In the genomic region with DNA sequence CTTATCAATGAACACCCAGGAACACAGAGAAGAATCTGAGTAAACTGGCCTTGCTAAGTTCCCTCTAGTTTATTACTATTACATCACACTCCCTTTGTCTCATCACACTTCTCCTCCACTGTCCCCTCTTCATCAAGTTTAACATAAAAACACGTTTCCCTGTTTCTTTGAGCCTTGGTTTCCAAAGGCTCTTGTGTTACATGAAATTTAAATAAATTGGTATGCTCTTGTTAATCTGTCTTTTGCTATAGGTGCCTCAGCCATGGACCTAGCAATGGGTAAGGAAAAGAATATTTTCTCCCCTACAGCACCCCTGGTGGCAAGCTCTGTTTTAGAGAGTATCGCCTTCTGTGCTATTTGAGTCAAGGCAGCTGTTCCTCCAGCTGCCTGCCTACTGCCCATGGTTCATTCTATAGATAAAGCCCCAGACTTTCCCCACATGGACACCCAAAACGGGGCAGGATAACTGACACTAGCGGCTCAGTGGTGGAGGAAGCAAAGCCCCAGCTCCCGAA, we compare ENCODE assay signal across 9 cellular contexts. TPM values are rescaled to one million over a fixed set of nuclear protein-coding genes. Genes with fewer than 3 reads are reported as not detected.
DNase-seq lines count a peak whose midpoint lies in the region; ATAC-seq and TF ChIP-seq lines count a peak whose summit lies in the region.
"Had no signal": no experiment of that assay in that cellular context is flagged by ENCODE, and none has a peak within 500 bp of the region (broad histone marks: within the 10 kb centered on the region; RNA-seq: fewer than 3 reads in every experiment).

No MANE protein-coding gene starts in this region.

- ATAC-seq in HG03135 (IDR thresholded peaks at IDR 0.05; ENCODE audit: unreplicated experiment) = peak; percentile 70
- ATAC-seq in T-helper 17 cell = peak; percentile 54
- ATAC-seq in gastroesophageal sphincter = peak; percentile 56
- no peak for ATAC-seq in GM19455 (IDR thresholded peaks at IDR 0.05; ENCODE audit: unreplicated experiment)
- ATAC-seq in HG02610 (IDR thresholded peaks at IDR 0.05; ENCODE audit: unreplicated experiment) = no peak

- TF ChIP-seq POLR2A in gastroesophageal sphincter (IDR thresholded peaks at IDR 0.05) = no peak
- TF ChIP-seq POLR2A in transverse colon (IDR thresholded peaks at IDR 0.05) = no peak

- H3K4me1 Mint-ChIP-seq in T-helper 17 cell = peaks cover 6% of the 10 kb centered on the region
- H3K4me1 Mint-ChIP-seq: activated naive CD8-positive, alpha-beta T cell treated with anti-CD3 and anti-CD28 coated beads, Interleukin-2, amount 10 ng/mL, durations not matched to agents 7 days and 5 days had no signal

- H3K36me3 ChIP-seq in gastroesophageal sphincter (no peaks in the 10 kb centered on the region), transverse colon (no peaks in the 10 kb centered on the region)

- H3K36me3 Mint-ChIP-seq in T-helper 17 cell (ENCODE audit: low read depth) = no peaks in the 10 kb centered on the region
- H3K36me3 Mint-ChIP-seq: activated naive CD8-positive, alpha-beta T cell treated with anti-CD3 and anti-CD28 coated beads, Interleukin-2, amount 10 ng/mL, durations not matched to agents 7 days and 5 days had no signal

- no peak overlapping the region for H3K27ac Mint-ChIP-seq in T-helper 17 cell
- H3K27ac Mint-ChIP-seq: activated naive CD8-positive, alpha-beta T cell treated with anti-CD3 and anti-CD28 coated beads, Interleukin-2, amount 10 ng/mL, durations not matched to agents 7 days and 5 days had no signal

- DNase-seq in activated gamma-delta T cell treated with Interleukin-2 at 50 U/mL for 16 hours = peak; percentile 23
- no peak for DNase-seq in activated gamma-delta T cell (lab: John Stamatoyannopoulos, UW)
- DNase-seq in T-helper 17 cell = no peak
- peak; percentile 35 for DNase-seq in transverse colon
- DNase-seq: activated naive CD8-positive, alpha-beta T cell treated with anti-CD3 and anti-CD28 coated beads, Interleukin-2, amount 10 ng/mL, durations not matched to agents 7 days and 5 days had no signal

- H3K4me1 ChIP-seq in gastroesophageal sphincter (no peaks in the 10 kb centered on the region), transverse colon (peaks cover 0 to 9% (median 6%) of the 10 kb centered on the region in 4 donors)

- in situ Hi-C loops in transverse colon (cut with MboI; ENCODE audit: low pct_ligation_motif_present in 1 of 4, low pct_unique_long_range_greater_than_20kb in 1 of 4, low sequenced_read_pairs in 3 of 4) = no loop called here

- no peak overlapping the region for H3K4me3 ChIP-seq in gastroesophageal sphincter
- no peak overlapping the region for H3K4me3 ChIP-seq in transverse colon

- TF ChIP-seq EP300 in gastroesophageal sphincter (IDR thresholded peaks at IDR 0.05) = no peak
- TF ChIP-seq EP300 in transverse colon (IDR thresholded peaks at IDR 0.05; ENCODE audit: low read depth) = no peak

- WGBS in gastroesophageal sphincter (ENCODE audit: low coverage in 1 of 2), 2 donors = 21 to 54% methylated on average over 2 to 5 of the region's 5 CpGs
- WGBS in transverse colon (ENCODE audit: low coverage in 1 of 2), 2 donors = 48 to 51% methylated on average over 4 to 5 of the region's 5 CpGs

- peaks cover 16% of the 10 kb centered on the region for H3K27me3 Mint-ChIP-seq in T-helper 17 cell

- H3K27ac ChIP-seq in gastroesophageal sphincter (no peak overlapping the region), transverse colon (no peak overlapping the region)

- H3K9me3 ChIP-seq in T-helper 17 cell (ENCODE audit: control insufficient read depth, low read length, poor library complexity, severe bottlenecking) (no peaks in the 10 kb centered on the region), gastroesophageal sphincter (no peaks in the 10 kb centered on the region), transverse colon (no peaks in the 10 kb centered on the region)

- TF ChIP-seq CTCF in gastroesophageal sphincter (IDR thresholded peaks at IDR 0.05) (peak in 1 of 4 experiments; percentile 26), transverse colon (IDR thresholded peaks at IDR 0.05) (peak in 4 of 5 experiments; percentile 27 to 37 (median 32))

- H3K27me3 ChIP-seq in gastroesophageal sphincter = peaks cover 4% of the 10 kb centered on the region
- no peaks in the 10 kb centered on the region for H3K27me3 ChIP-seq in transverse colon

- intact Hi-C loops in transverse colon (cut with DNase I; ENCODE audit: low total_unique reads) = no loop called here

- H3K4me3 Mint-ChIP-seq in T-helper 17 cell = no peak overlapping the region
- H3K4me3 Mint-ChIP-seq: activated naive CD8-positive, alpha-beta T cell treated with anti-CD3 and anti-CD28 coated beads, Interleukin-2, amount 10 ng/mL, durations not matched to agents 7 days and 5 days had no signal

RNA-seq across cellular contexts. Expression of a gene that starts 31.8 kb away (rescaled TPM):
- total RNA-seq in T-helper 17 cell = 10 to 100 TPM; 56.3 to 71.7 TPM
- 10 to 100 TPM; 55.5 to 95.8 (median 77.0) TPM for total RNA-seq in gastroesophageal sphincter
- 100 to 1,000 TPM in 1 of 4 donors, 10 to 100 TPM in 3; 23.2 to 166 (median 53.3) TPM for total RNA-seq in transverse colon

Comparison
In these comparisons a context has a peak if more than half of its experiments do, and no peak if none do; other contexts are left out.
1. DNase-seq: peak in activated gamma-delta T cell treated with Interleukin-2 at 50 U/mL for 16 hours (single experiment) and transverse colon (single experiment); none in activated gamma-delta T cell (single experiment) and T-helper 17 cell (0 of 3).
2. ATAC-seq: peak in HG03135 (single experiment), T-helper 17 cell (single experiment) and gastroesophageal sphincter (single experiment); none in GM19455 (single experiment) and HG02610 (single experiment).